ENCODE assay signal across 1 cellular context in the genomic region with DNA sequence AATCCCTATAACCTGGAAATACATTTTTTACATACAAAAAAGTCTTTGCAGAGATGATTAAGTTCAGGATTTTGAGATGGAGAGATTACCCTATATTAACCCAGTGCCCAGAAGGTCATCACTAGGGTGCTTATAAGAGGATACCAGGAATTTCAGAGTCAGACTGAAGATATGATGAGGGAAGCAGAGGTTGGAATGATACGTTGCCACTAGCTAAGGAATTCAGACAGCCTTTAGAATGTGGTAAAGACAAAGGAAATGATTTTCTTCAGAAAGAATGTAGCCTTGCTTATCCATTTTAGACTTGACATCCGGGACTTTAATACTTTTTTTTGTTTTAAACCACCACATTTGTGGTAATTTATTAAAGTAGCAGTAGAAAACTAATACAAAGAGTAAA.
A peak's percentile ranks its signal among the peaks of the same experiment; 100 is the strongest.
TF ChIP-seq lines count a peak whose summit lies in the region.

No MANE protein-coding gene starts in this region.

TF ChIP-seq in SK-N-SH, 30 proteins besides CTCF, POLR2A, EP300 and RAD21 (continued from another document):
- TF ChIP-seq, protein P1, sequence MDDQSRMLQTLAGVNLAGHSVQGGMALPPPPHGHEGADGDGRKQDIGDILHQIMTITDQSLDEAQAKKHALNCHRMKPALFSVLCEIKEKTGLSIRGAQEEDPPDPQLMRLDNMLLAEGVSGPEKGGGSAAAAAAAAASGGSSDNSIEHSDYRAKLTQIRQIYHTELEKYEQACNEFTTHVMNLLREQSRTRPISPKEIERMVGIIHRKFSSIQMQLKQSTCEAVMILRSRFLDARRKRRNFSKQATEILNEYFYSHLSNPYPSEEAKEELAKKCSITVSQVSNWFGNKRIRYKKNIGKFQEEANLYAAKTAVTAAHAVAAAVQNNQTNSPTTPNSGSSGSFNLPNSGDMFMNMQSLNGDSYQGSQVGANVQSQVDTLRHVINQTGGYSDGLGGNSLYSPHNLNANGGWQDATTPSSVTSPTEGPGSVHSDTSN (IDR thresholded peaks at IDR 0.05) = peak; percentile 70
- TF ChIP-seq RXRA (IDR thresholded peaks at IDR 0.05; ENCODE audit: borderline replicate concordance, low read depth) = peak; percentile 92
- TF ChIP-seq, protein P2, sequence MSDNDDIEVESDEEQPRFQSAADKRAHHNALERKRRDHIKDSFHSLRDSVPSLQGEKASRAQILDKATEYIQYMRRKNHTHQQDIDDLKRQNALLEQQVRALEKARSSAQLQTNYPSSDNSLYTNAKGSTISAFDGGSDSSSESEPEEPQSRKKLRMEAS (IDR thresholded peaks at IDR 0.05; ENCODE audit: low read depth) = 0 out of 2 replicates have a peak, but pooled peaks have one; percentile 11
- TF ChIP-seq, protein P3, sequence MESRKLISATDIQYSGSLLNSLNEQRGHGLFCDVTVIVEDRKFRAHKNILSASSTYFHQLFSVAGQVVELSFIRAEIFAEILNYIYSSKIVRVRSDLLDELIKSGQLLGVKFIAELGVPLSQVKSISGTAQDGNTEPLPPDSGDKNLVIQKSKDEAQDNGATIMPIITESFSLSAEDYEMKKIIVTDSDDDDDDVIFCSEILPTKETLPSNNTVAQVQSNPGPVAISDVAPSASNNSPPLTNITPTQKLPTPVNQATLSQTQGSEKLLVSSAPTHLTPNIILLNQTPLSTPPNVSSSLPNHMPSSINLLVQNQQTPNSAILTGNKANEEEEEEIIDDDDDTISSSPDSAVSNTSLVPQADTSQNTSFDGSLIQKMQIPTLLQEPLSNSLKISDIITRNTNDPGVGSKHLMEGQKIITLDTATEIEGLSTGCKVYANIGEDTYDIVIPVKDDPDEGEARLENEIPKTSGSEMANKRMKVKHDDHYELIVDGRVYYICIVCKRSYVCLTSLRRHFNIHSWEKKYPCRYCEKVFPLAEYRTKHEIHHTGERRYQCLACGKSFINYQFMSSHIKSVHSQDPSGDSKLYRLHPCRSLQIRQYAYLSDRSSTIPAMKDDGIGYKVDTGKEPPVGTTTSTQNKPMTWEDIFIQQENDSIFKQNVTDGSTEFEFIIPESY (IDR thresholded peaks at IDR 0.05; ENCODE audit: borderline replicate concordance, low read depth) = no peak
- 0 out of 2 replicates have a peak, but pooled peaks have one; percentile 57 for TF ChIP-seq NFIC (IDR thresholded peaks at IDR 0.05; ENCODE audit: borderline replicate concordance)
- TF ChIP-seq JUND (IDR thresholded peaks at IDR 0.05) = peak; percentile 55
